In the genomic region with DNA sequence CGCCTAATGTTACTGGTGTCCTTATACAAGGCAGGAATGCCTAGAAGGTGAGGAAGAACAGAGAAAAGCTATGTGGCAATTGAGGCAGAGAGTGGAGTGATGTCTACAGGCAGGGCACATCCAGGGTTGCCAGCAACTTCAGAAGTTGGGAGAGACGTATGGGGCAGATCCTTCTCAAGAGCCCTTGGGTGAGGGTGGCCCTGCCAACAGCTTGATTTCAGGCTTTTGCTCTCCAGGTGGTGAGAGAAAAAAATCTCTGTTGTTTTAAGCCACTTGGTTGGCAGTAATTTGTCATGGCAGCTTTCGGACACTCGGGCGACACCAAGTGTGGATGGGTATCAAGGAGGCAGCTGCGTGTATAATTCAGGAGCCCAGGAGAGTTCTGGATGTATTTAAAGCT, we compare ENCODE assay signal across 35 cellular contexts.
"Had no signal": no experiment of that assay in that cellular context is flagged by ENCODE, and none has a peak within 500 bp of the region (broad histone marks: within the 10 kb centered on the region; RNA-seq: fewer than 3 reads in every experiment).

No MANE protein-coding gene starts in this region.

- H3K36me3 ChIP-seq: MG63 had no signal

- H3K4me3 ChIP-seq: MG63 had no signal

- H3K27me3 ChIP-seq: MG63 had no signal

- H3K9me3 ChIP-seq: MG63 had no signal

- H3K27ac ChIP-seq: KMS-11 had no signal

- DNase-seq: Karpas-422, Kasumi-1, KG1, MG63, MM.1S, MV-4-11, NCI-H1048, NCI-H1092, NCI-H1092 treated with DMSO at 0.1 percent for 48 hours, NCI-H1105, NCI-H1105 treated with DMSO at 0.1 percent for 48 hours, NCI-H1417, NCI-H1417 treated with DMSO at 0.1 percent for 48 hours, NCI-H1436, NCI-H1436 treated with DMSO at 0.1 percent for 48 hours, NCI-H146, NCI-H1694, NCI-H1694 treated with DMSO at 0.1 percent for 48 hours, NCI-H187, NCI-H187 treated with DMSO at 0.1 percent for 48 hours, NCI-H1930, NCI-H2029, NCI-H2029 treated with DMSO at 0.1 percent for 48 hours, NCI-H2081, NCI-H2081 treated with DMSO at 0.1 percent for 48 hours, NCI-H2107, NCI-H2171, NCI-H2171 treated with DMSO at 0.1 percent for 48 hours, NCI-H2227 treated with DMSO at 0.1 percent for 48 hours, NCI-H226, NCI-H345, NCI-H446, NCI-H446 treated with DMSO at 0.1 percent for 48 hours, NCI-H510A had no signal
